ENCODE assay signal across 9 cellular contexts in genomic region chr2:160207804-160208661, GRCh38. TPM values are rescaled to one million over a fixed set of nuclear protein-coding genes. Genes with fewer than 3 reads are reported as not detected.
DNase-seq lines count a peak whose midpoint lies in the region; ATAC-seq and TF ChIP-seq lines count a peak whose summit lies in the region.
"Had no signal": no experiment of that assay in that cellular context is flagged by ENCODE, and none has a peak within 500 bp of the region (broad histone marks: within the 10 kb centered on the region; RNA-seq: fewer than 3 reads in every experiment).

No MANE protein-coding gene starts in this region.

- ATAC-seq in natural killer cell = peak in 2 of 3 donors; percentile 52 to 58

- peak; percentile 29 for DNase-seq in activated CD4-positive, alpha-beta T cell treated with anti-CD3 and anti-CD28 coated beads for 48 hours
- DNase-seq in activated CD4-positive, alpha-beta T cell treated with anti-CD3 and anti-CD28 coated beads, Interleukin-2, amount 50 U/mL, for 4 hours = no peak
- DNase-seq in RPMI8226 (peak; percentile 13), natural killer cell (no peak), UCSD-AML1 (lab: John Stamatoyannopoulos, UW; ENCODE audit: unreplicated experiment) (no peak), SHP77 treated with DMSO at 0.1 percent for 48 hours (lab: John Stamatoyannopoulos, UW) (no peak), D341Med (ENCODE audit: low spot score) (no peak)

- no peaks in the 10 kb centered on the region for H3K27me3 ChIP-seq in esophagus (ENCODE audit: control insufficient read depth in 1 of 2, insufficient read depth in 2 of 2, low read length in 2 of 2)

- no peak for TF ChIP-seq CTCF in natural killer cell (IDR thresholded peaks at IDR 0.05)

- no peaks in the 10 kb centered on the region for H3K36me3 ChIP-seq in esophagus (ENCODE audit: control insufficient read depth in 2 of 2, insufficient read depth in 2 of 2, low read length in 1 of 2)

- 39 to 41% methylated on average over 12 of the region's 12 CpGs for WGBS in esophagus, 2 donors

- H3K4me1 Mint-ChIP-seq in natural killer cell = peaks cover 40 to 46% of the 10 kb centered on the region in 2 donors

- H3K36me3 Mint-ChIP-seq in natural killer cell = no peaks in the 10 kb centered on the region

- H3K27me3 Mint-ChIP-seq in natural killer cell (ENCODE audit: low read depth in 2 of 2) = peaks cover 10 to 11% of the 10 kb centered on the region in 2 donors

- H3K9me3 Mint-ChIP-seq in natural killer cell = no peaks in the 10 kb centered on the region

- no peaks in the 10 kb centered on the region for H3K9me3 ChIP-seq in esophagus (ENCODE audit: control insufficient read depth in 2 of 2, insufficient read depth in 1 of 2, low read depth in 1 of 2, low read length in 1 of 2)

- intact Hi-C loops in natural killer cell (cut with micrococcal nuclease) = loop anchor here (5.0 kb wide), 1 partner anchor 1306 kb away; no protein-coding TSS in a partner anchor

- peak overlapping the region in 1 of 2 donors; percentile 14 for H3K27ac Mint-ChIP-seq in natural killer cell

- peak overlapping the region; percentile 33 to 90 for H3K27ac ChIP-seq in esophagus (ENCODE audit: low read depth in 2 of 2, low read length in 1 of 2)
- H3K27ac ChIP-seq: C4-2B had no signal

- no peak overlapping the region for H3K4me3 Mint-ChIP-seq in natural killer cell

- peaks cover 0 to 4% of the 10 kb centered on the region in 2 donors for H3K4me1 ChIP-seq in esophagus (ENCODE audit: control insufficient read depth in 2 of 2, insufficient read depth in 2 of 2, low read length in 1 of 2)

- no peak overlapping the region for H3K4me3 ChIP-seq in esophagus (ENCODE audit: low read depth in 1 of 2, low read length in 2 of 2)

RNA-seq across cellular contexts. Expression of gene ITGB6, which starts 8.0 kb away (rescaled TPM):
- polyA plus RNA-seq in esophagus = 10 to 100 TPM in 1 of 2 donors, 1 to 10 TPM in 1; 9.1 to 10.6 TPM
- total RNA-seq in natural killer cell = not detected

Comparison
In these comparisons a context has a peak if more than half of its experiments do, and no peak if none do; other contexts are left out.
1. DNase-seq: peak in activated CD4-positive, alpha-beta T cell treated with anti-CD3 and anti-CD28 coated beads for 48 hours (single experiment) and RPMI8226 (single experiment); none in activated CD4-positive, alpha-beta T cell treated with anti-CD3 and anti-CD28 coated beads, Interleukin-2, amount 50 U/mL, for 4 hours (0 of 2), natural killer cell (single experiment), UCSD-AML1 (single experiment), SHP77 treated with DMSO at 0.1 percent for 48 hours (single experiment) and D341Med (single experiment).